Comparison of ENCODE assay signal across 9 cellular contexts in the genomic region with DNA sequence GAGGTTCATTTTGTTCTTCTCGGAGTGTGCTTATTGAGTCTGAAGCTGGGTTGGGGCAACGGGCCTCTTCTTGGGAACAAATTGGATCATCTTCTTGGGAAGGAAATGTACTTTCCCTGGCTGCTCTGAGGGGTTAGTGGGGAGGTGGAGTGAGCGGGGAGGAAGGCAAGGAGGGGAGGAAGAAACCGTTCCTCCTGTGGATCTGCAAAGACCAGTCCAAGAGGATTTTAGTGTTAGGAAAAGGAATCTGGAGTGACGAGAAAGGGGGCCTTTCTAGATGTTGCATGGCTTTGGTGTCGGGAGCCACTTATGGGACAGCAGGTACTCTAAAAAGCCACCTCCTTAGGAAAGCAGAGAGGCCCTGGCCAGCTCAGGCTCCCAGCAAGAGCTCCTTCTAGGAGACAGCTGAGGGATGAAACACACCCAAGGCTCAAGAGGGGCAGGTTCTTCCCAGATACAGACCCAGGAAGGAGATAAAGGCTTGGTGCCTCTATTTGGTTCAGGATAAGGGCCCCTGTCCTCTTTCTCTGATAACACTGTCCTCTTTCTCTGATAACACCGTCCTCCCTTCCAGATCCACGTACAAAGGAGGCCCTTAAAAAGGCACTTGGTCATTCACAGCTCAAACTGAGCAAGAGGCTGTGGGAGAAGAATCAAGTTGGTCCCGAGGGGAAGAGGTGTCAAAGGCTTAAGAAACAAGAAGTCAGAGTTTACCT. TPM values are rescaled to one million over a fixed set of nuclear protein-coding genes. Genes with fewer than 3 reads are reported as not detected.
A peak's percentile ranks its signal among the peaks of the same experiment; 100 is the strongest.
DNase-seq lines count a peak whose midpoint lies in the region; ATAC-seq and TF ChIP-seq lines count a peak whose summit lies in the region.
"Had no signal": no experiment of that assay in that cellular context is flagged by ENCODE, and none has a peak within 500 bp of the region (broad histone marks: within the 10 kb centered on the region; RNA-seq: fewer than 3 reads in every experiment).

No MANE protein-coding gene starts in this region.

- DNase-seq in fibroblast of villous mesenchyme (ENCODE audit: low read depth) (no peak), nephron progenitor cell (no peak), upper lobe of right lung (no peak)
- DNase-seq: activated CD4-positive, alpha-beta T cell treated with anti-CD3 and anti-CD28 coated beads, Interleukin-2, amount 50 U/mL, for 4 hours; stimulated activated CD4-positive, alpha-beta T cell treated with anti-CD3 and anti-CD28 coated beads, Interleukin-4, amount 100 ng/mL, for 4 hours had no signal

- no peaks in the 10 kb centered on the region for H3K9me3 ChIP-seq in upper lobe of right lung

- H3K9me3 Mint-ChIP-seq in nephron progenitor cell = peaks cover 4% of the 10 kb centered on the region

- peaks cover 27% of the 10 kb centered on the region for H3K4me1 ChIP-seq in upper lobe of right lung

- H3K4me3 Mint-ChIP-seq in nephron progenitor cell = peak overlapping the region; percentile 76

- peaks cover 16% of the 10 kb centered on the region for H3K27me3 ChIP-seq in upper lobe of right lung

- intact Hi-C loops in upper lobe of right lung (cut with DNase I) = no loop called here

- peak; percentile 24 for ATAC-seq in upper lobe of right lung
- ATAC-seq in GM19397 (IDR thresholded peaks at IDR 0.05; ENCODE audit: unreplicated experiment) = no peak
- ATAC-seq in HG03159 (IDR thresholded peaks at IDR 0.05; ENCODE audit: unreplicated experiment) = no peak
- ATAC-seq in GM19452 (IDR thresholded peaks at IDR 0.05; ENCODE audit: unreplicated experiment) = no peak

- H3K27ac ChIP-seq in upper lobe of right lung = peak overlapping the region; percentile 67

- H3K4me1 Mint-ChIP-seq in nephron progenitor cell = peaks cover 28% of the 10 kb centered on the region

- peak overlapping the region; percentile 21 for H3K4me3 ChIP-seq in WI38 (ENCODE audit: low read depth, low read length)
- peak overlapping the region; percentile 42 for H3K4me3 ChIP-seq in fibroblast of villous mesenchyme (ENCODE audit: low read depth, low read length)
- H3K4me3 ChIP-seq in upper lobe of right lung = peak overlapping the region; percentile 53

- H3K27me3 Mint-ChIP-seq in nephron progenitor cell (ENCODE audit: low read depth, poor library complexity) = peaks cover 71% of the 10 kb centered on the region

- no peaks in the 10 kb centered on the region for H3K36me3 ChIP-seq in upper lobe of right lung

- H3K36me3 Mint-ChIP-seq in nephron progenitor cell (ENCODE audit: low read depth) = no peaks in the 10 kb centered on the region

- no peak for TF ChIP-seq CTCF in WI38 (IDR thresholded peaks at IDR 0.05; ENCODE audit: low read depth, low read length)
- TF ChIP-seq CTCF in fibroblast of villous mesenchyme (IDR thresholded peaks at IDR 0.05; ENCODE audit: insufficient read depth, low read depth, low read length) = no peak
- TF ChIP-seq CTCF in nephron progenitor cell (IDR thresholded peaks at IDR 0.05) = no peak
- TF ChIP-seq CTCF in upper lobe of right lung (IDR thresholded peaks at IDR 0.05) = no peak

- H3K27ac Mint-ChIP-seq in nephron progenitor cell = peak overlapping the region; percentile 18

RNA-seq across cellular contexts. Expression of gene SOD3, which starts 0.5 kb away (rescaled TPM):
- total RNA-seq in fibroblast of villous mesenchyme = 14.2 and 21.9 TPM in 2 replicates
- total RNA-seq in upper lobe of right lung = 198 TPM
